Comparison of ENCODE assay signal across 9 cellular contexts in the genomic region with DNA sequence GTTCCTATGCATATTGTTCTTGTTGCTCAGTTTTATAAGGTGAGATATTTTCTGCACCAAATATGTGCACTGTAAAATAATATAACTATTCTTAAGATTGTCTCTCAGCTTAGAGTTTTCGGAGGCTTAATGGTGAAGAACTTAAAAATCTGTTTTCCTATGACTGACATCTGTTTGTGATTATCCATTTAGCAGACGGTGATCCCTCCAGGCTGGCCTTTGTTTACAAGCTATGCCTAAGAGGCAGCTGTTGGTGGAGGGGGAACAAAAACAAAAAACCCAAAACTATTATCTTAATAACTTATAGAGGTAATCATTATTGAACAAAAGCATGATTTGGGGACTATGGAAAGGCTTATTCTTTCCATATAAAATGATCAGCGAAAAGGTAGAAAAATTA. TPM values are rescaled to one million over a fixed set of nuclear protein-coding genes. Genes with fewer than 3 reads are reported as not detected.
DNase-seq lines count a peak whose midpoint lies in the region; ATAC-seq and TF ChIP-seq lines count a peak whose summit lies in the region.
"Had no signal": no experiment of that assay in that cellular context is flagged by ENCODE, and none has a peak within 500 bp of the region (broad histone marks: within the 10 kb centered on the region; RNA-seq: fewer than 3 reads in every experiment).

No MANE protein-coding gene starts in this region.

- peak overlapping the region; percentile 86 to 88 for H3K27ac Mint-ChIP-seq in natural killer cell treated with Interleukin-12 subunit alpha and Interleukin-12 subunit beta and Interleukin-15 and Interleukin-18, amount 100 ng/mL, for 72 hours
- no peak overlapping the region for H3K27ac Mint-ChIP-seq in natural killer cell
- peak overlapping the region; percentile 90 for H3K27ac Mint-ChIP-seq in activated CD4-positive, alpha-beta memory T cell treated with anti-CD3 and anti-CD28 coated beads for 36 hours
- peak overlapping the region; percentile 24 for H3K27ac Mint-ChIP-seq in glutamatergic neuron (ENCODE audit: unreplicated experiment)
- H3K27ac Mint-ChIP-seq in H9: no peak overlapping the region

- H2AK5ac ChIP-seq in H9 (ENCODE audit: insufficient read length, low read length): no peak overlapping the region

- no peak for ATAC-seq in natural killer cell treated with Interleukin-12 subunit alpha and Interleukin-12 subunit beta and Interleukin-15 and Interleukin-18, amount 100 ng/mL, for 72 hours
- ATAC-seq in natural killer cell: no peak
- no peak for ATAC-seq in GM18858 (IDR thresholded peaks at IDR 0.05; ENCODE audit: unreplicated experiment)

- no peak overlapping the region for H3K18ac ChIP-seq in H9 (ENCODE audit: insufficient read length, low read depth, low read length)

- no peaks in the 10 kb centered on the region for H3K79me1 ChIP-seq in H9 (ENCODE audit: insufficient read depth, low read depth, low read length, poor library complexity, severe bottlenecking)

- H2BK120ac ChIP-seq in H9 (ENCODE audit: low read depth, low read length, poor library complexity, severe bottlenecking): no peak overlapping the region

- peaks cover 30 to 54% of the 10 kb centered on the region in 2 donors for H3K4me1 Mint-ChIP-seq in natural killer cell treated with Interleukin-12 subunit alpha and Interleukin-12 subunit beta and Interleukin-15 and Interleukin-18, amount 100 ng/mL, for 72 hours (ENCODE audit: low read depth in 2 of 2)
- H3K4me1 Mint-ChIP-seq in natural killer cell (peaks cover 0 to 7% of the 10 kb centered on the region in 2 donors), glutamatergic neuron (ENCODE audit: low read depth, unreplicated experiment) (peaks cover 9% of the 10 kb centered on the region), H9 (peaks cover 3 to 7% of the 10 kb centered on the region in 2 experiments; a peak in 2 of 4 replicates)
- H3K4me1 Mint-ChIP-seq in activated CD4-positive, alpha-beta memory T cell treated with anti-CD3 and anti-CD28 coated beads for 36 hours (ENCODE audit: low read depth): peaks cover 51% of the 10 kb centered on the region

- no peaks in the 10 kb centered on the region for H3K36me3 ChIP-seq in vagina

- H3K9ac ChIP-seq in H9 (ENCODE audit: extremely low read depth, insufficient read length, low read length): no peak overlapping the region

- H2BK5ac ChIP-seq in H9 (ENCODE audit: insufficient read length, low read length): no peak overlapping the region

- H3K79me2 ChIP-seq in H9 (ENCODE audit: insufficient read depth, low read length): no peaks in the 10 kb centered on the region

- no CpG with 5 or more reads among the region's 3 CpGs for WGBS in H9 (ENCODE audit: extremely low coverage, insufficient read length, low lambda C conversion rate)

- H2BK15ac ChIP-seq in H9 (ENCODE audit: low read depth, low read length): no peak overlapping the region

- H4K8ac ChIP-seq in H9 (replicated peaks; ENCODE audit: insufficient read length, low read depth, low read length): no peak overlapping the region

- intact Hi-C loops in natural killer cell (cut with micrococcal nuclease) (no loop called here), vagina (cut with DNase I) (no loop called here)
- intact Hi-C loops in activated CD4-positive, alpha-beta memory T cell treated with anti-CD3 and anti-CD28 coated beads for 36 hours (cut with micrococcal nuclease): loop anchor here (1.0 kb wide), 8 partner anchors 7 to 76 kb away; a partner anchor contains a TSS

- H2BK12ac ChIP-seq in H9 (ENCODE audit: insufficient read length, low read depth, low read length): no peak overlapping the region

- peaks cover 12% of the 10 kb centered on the region for H3K36me3 Mint-ChIP-seq in natural killer cell treated with Interleukin-12 subunit alpha and Interleukin-12 subunit beta and Interleukin-15 and Interleukin-18, amount 100 ng/mL, for 72 hours
- H3K36me3 Mint-ChIP-seq in natural killer cell (no peaks in the 10 kb centered on the region), glutamatergic neuron (ENCODE audit: unreplicated experiment) (no peaks in the 10 kb centered on the region), H9 (ENCODE audit: insufficient read depth in 1 of 3, low read depth in 3 of 3) (no peaks in the 10 kb centered on the region)
- H3K36me3 Mint-ChIP-seq in activated CD4-positive, alpha-beta memory T cell treated with anti-CD3 and anti-CD28 coated beads for 36 hours: no peaks in the 10 kb centered on the region

- H3K4me1 ChIP-seq in vagina (peaks cover 33% of the 10 kb centered on the region), H9 (ENCODE audit: insufficient read depth, low read length) (no peaks in the 10 kb centered on the region)

- H3K27ac ChIP-seq in vagina: peak overlapping the region; percentile 84
- no peak overlapping the region for H3K27ac ChIP-seq in H9 (ENCODE audit: insufficient read length, low read depth, low read length)

- H3K56ac ChIP-seq in H9 (ENCODE audit: insufficient read length, low read depth, low read length): no peak overlapping the region

- no peak for TF ChIP-seq POLR2A in vagina (IDR thresholded peaks at IDR 0.05)

- peaks cover 0 to 7% of the 10 kb centered on the region in 2 donors for H3K27me3 Mint-ChIP-seq in natural killer cell treated with Interleukin-12 subunit alpha and Interleukin-12 subunit beta and Interleukin-15 and Interleukin-18, amount 100 ng/mL, for 72 hours
- H3K27me3 Mint-ChIP-seq in natural killer cell (ENCODE audit: low read depth in 2 of 2) (peaks cover 0 to 4% of the 10 kb centered on the region in 2 donors), glutamatergic neuron (ENCODE audit: unreplicated experiment) (no peaks in the 10 kb centered on the region), H9 (ENCODE audit: low read depth) (no peaks in the 10 kb centered on the region; the same call in none of the 2 replicates)
- H3K27me3 Mint-ChIP-seq in activated CD4-positive, alpha-beta memory T cell treated with anti-CD3 and anti-CD28 coated beads for 36 hours: no peaks in the 10 kb centered on the region

- H3K4me3 ChIP-seq in vagina: peak overlapping the region; percentile 35 to 36

- POLR2A ChIA-PET in activated CD4-positive, alpha-beta memory T cell treated with anti-CD3 and anti-CD28 coated beads for 36 hours (lab: Charles Lee): interaction anchor here (0.9 to 1.9 kb wide), 9 partner anchors 8 to 76 kb away, joined by 3 to 13 read pairs (median 4); a partner anchor contains a TSS

- H3K23me2 ChIP-seq in H9 (ENCODE audit: insufficient read length, low read depth, low read length, poor library complexity, severe bottlenecking): no peaks in the 10 kb centered on the region

- TF ChIP-seq CTCF in natural killer cell (IDR thresholded peaks at IDR 0.05) (no peak), glutamatergic neuron (IDR thresholded peaks at IDR 0.05; ENCODE audit: partially characterized antibody, unreplicated experiment) (no peak), vagina (IDR thresholded peaks at IDR 0.05) (no peak), H9 (conservative IDR thresholded peaks at IDR 0.05) (no peak)

- H3K14ac ChIP-seq in H9 (ENCODE audit: insufficient read depth, low read length): no peak overlapping the region

- no peak overlapping the region for H3T11ph ChIP-seq in H9 (ENCODE audit: low read length)

- H2AFZ ChIP-seq in H9 (ENCODE audit: low read length): no peak overlapping the region

- H3K9me3 ChIP-seq in vagina (no peaks in the 10 kb centered on the region), H9 (ENCODE audit: control insufficient read depth, low read depth, low read length) (no peaks in the 10 kb centered on the region)

- H2BK20ac ChIP-seq in H9 (ENCODE audit: low read depth, low read length, poor library complexity, severe bottlenecking): no peak overlapping the region

- CTCF ChIA-PET in activated CD4-positive, alpha-beta memory T cell treated with anti-CD3 and anti-CD28 coated beads for 36 hours (lab: Charles Lee): interaction anchor here (0.8 to 1.6 kb wide), 5 partner anchors 22 to 90 kb away, joined by 3 to 6 read pairs (median 4); a partner anchor contains a TSS

- H4K91ac ChIP-seq in H9 (ENCODE audit: insufficient read length, low read depth, low read length): no peak overlapping the region

- no peaks in the 10 kb centered on the region for H3K9me3 Mint-ChIP-seq in natural killer cell treated with Interleukin-12 subunit alpha and Interleukin-12 subunit beta and Interleukin-15 and Interleukin-18, amount 100 ng/mL, for 72 hours
- no peaks in the 10 kb centered on the region for H3K9me3 Mint-ChIP-seq in natural killer cell
- peaks cover 4% of the 10 kb centered on the region for H3K9me3 Mint-ChIP-seq in activated CD4-positive, alpha-beta memory T cell treated with anti-CD3 and anti-CD28 coated beads for 36 hours
- H3K9me3 Mint-ChIP-seq in glutamatergic neuron (ENCODE audit: unreplicated experiment): no peaks in the 10 kb centered on the region
- no peaks in the 10 kb centered on the region for H3K9me3 Mint-ChIP-seq in H9

- H3K27me3 ChIP-seq in vagina: no peaks in the 10 kb centered on the region
- no peaks in the 10 kb centered on the region for H3K27me3 ChIP-seq in H9 (ENCODE audit: insufficient read depth, low read length)

- peak overlapping the region; percentile 87 for H3K4me3 Mint-ChIP-seq in natural killer cell treated with Interleukin-12 subunit alpha and Interleukin-12 subunit beta and Interleukin-15 and Interleukin-18, amount 100 ng/mL, for 72 hours
- no peak overlapping the region for H3K4me3 Mint-ChIP-seq in natural killer cell
- peak overlapping the region; percentile 73 for H3K4me3 Mint-ChIP-seq in activated CD4-positive, alpha-beta memory T cell treated with anti-CD3 and anti-CD28 coated beads for 36 hours
- no peak overlapping the region for H3K4me3 Mint-ChIP-seq in glutamatergic neuron (ENCODE audit: unreplicated experiment)
- H3K4me3 Mint-ChIP-seq in H9: no peak overlapping the region

- no peak overlapping the region for H3K4ac ChIP-seq in H9 (ENCODE audit: low read depth, low read length)

- no peak overlapping the region for H3K4me2 ChIP-seq in H9 (ENCODE audit: insufficient read depth, insufficient read length, low read length)

- no peak overlapping the region for H3K23ac ChIP-seq in H9 (ENCODE audit: insufficient read length, low read depth, low read length)

- no peaks in the 10 kb centered on the region for H4K20me1 ChIP-seq in H9 (ENCODE audit: control insufficient read depth, insufficient read depth, insufficient read length)

- no peak overlapping the region for H4K5ac ChIP-seq in H9 (ENCODE audit: insufficient read length, low read depth, low read length)

- DNase-seq in natural killer cell treated with Interleukin-12 subunit alpha and Interleukin-12 subunit beta and Interleukin-15 and Interleukin-18, amount 100 ng/mL, for 72 hours (ENCODE audit: low spot score): no peak
- DNase-seq in natural killer cell (no peak), glutamatergic neuron (no peak), vagina (ENCODE audit: extremely low spot score in 2 of 2) (no peak), H9 (no peak), epidermal melanocyte (ENCODE audit: insufficient read length, low spot score) (no peak)
- DNase-seq in activated CD4-positive, alpha-beta memory T cell treated with anti-CD3 and anti-CD28 coated beads for 36 hours: no peak
- DNase-seq: DMS79 had no signal

RNA-seq across cellular contexts. Expression of a gene that starts 0.7 kb away (rescaled TPM):
- total RNA-seq in natural killer cell treated with Interleukin-12 subunit alpha and Interleukin-12 subunit beta and Interleukin-15 and Interleukin-18, amount 100 ng/mL, for 72 hours: 1 to 10 TPM in 1 of 2 donors, under 1 TPM in 1; 0.55 to 1.7 TPM
- total RNA-seq in natural killer cell: 1 to 10 TPM in 1 of 3 donors, under 1 TPM in 2; 0.14 to 1.2 (median 0.16) TPM
- under 1 TPM; 0.73 to 0.83 TPM for total RNA-seq in activated CD4-positive, alpha-beta memory T cell treated with anti-CD3 and anti-CD28 coated beads for 36 hours
- total RNA-seq in glutamatergic neuron (ENCODE audit: unreplicated experiment): not detected
- total RNA-seq in vagina: 1.2 TPM
- total RNA-seq in H9 (2021): not detected in 2 replicates

Comparison
In these comparisons a context has a peak if more than half of its experiments do, and no peak if none do; other contexts are left out.
1. H3K27ac Mint-ChIP-seq: peak in natural killer cell treated with Interleukin-12 subunit alpha and Interleukin-12 subunit beta and Interleukin-15 and Interleukin-18, amount 100 ng/mL, for 72 hours (2 of 2), activated CD4-positive, alpha-beta memory T cell treated with anti-CD3 and anti-CD28 coated beads for 36 hours (single experiment) and glutamatergic neuron (single experiment); none in natural killer cell (0 of 2) and H9 (0 of 3).
2. H3K4me3 Mint-ChIP-seq: peak in natural killer cell treated with Interleukin-12 subunit alpha and Interleukin-12 subunit beta and Interleukin-15 and Interleukin-18, amount 100 ng/mL, for 72 hours (single experiment) and activated CD4-positive, alpha-beta memory T cell treated with anti-CD3 and anti-CD28 coated beads for 36 hours (single experiment); none in natural killer cell (single experiment), glutamatergic neuron (single experiment) and H9 (0 of 2).